ENCODE assay signal across 18 cellular contexts in the genomic region with DNA sequence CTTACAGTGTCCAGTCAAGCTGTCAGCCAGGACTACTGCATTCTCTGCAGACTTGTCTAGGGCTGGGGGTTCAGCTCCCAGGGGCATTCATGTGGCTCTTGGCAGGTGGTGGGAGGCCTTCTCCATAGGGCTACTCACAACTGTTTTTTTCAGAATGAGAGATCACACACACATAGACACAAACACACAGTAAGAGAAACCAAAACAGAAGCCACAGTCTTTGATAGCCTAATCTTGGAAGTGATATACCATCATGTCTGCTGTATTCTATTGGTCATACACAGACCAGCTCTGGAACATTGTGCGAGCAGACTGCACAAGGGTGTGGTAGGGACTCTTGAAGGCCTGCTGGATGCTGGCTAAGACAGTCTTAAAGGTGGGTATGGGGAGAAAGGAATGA.
"Had no signal": no experiment of that assay in that cellular context is flagged by ENCODE, and none has a peak within 500 bp of the region (broad histone marks: within the 10 kb centered on the region; RNA-seq: fewer than 3 reads in every experiment).

No MANE protein-coding gene starts in this region.

- H3K9me3 Mint-ChIP-seq: natural killer cell, neural crest cell had no signal

- H3K27ac ChIP-seq: esophagus squamous epithelium, gastroesophageal sphincter, ovary, right atrium auricular region, sigmoid colon, skin epidermis, tibial artery had no signal

- H3K27me3 ChIP-seq: esophagus squamous epithelium, gastroesophageal sphincter, ovary, right atrium auricular region, sigmoid colon, tibial artery had no signal

- H3K36me3 Mint-ChIP-seq: natural killer cell had no signal

- DNase-seq: esophagus squamous epithelium; foreskin fibroblast; glutamatergic neuron; islet precursor cell; mammary epithelial cell; natural killer cell; nucleus accumbens; ovary; sigmoid colon; stimulated activated CD4-positive, alpha-beta T cell treated with anti-CD3 and anti-CD28 coated beads, Interleukin-2, amount 100 ng/mL, for 24 hours; stimulated activated CD4-positive, alpha-beta T cell treated with anti-CD3 and anti-CD28 coated beads, Interleukin-4, amount 100 ng/mL, for 4 hours; stimulated activated naive CD4-positive, alpha-beta T cell; tibial artery had no signal

- H3K4me3 Mint-ChIP-seq: natural killer cell, neural crest cell had no signal

- H3K4me3 ChIP-seq: esophagus squamous epithelium, gastroesophageal sphincter, ovary, right atrium auricular region, sigmoid colon, skin epidermis, tibial artery had no signal

- ATAC-seq: gastroesophageal sphincter, left lobe of liver, natural killer cell had no signal
